1 cellular context compared by ENCODE assay signal in the genomic region with DNA sequence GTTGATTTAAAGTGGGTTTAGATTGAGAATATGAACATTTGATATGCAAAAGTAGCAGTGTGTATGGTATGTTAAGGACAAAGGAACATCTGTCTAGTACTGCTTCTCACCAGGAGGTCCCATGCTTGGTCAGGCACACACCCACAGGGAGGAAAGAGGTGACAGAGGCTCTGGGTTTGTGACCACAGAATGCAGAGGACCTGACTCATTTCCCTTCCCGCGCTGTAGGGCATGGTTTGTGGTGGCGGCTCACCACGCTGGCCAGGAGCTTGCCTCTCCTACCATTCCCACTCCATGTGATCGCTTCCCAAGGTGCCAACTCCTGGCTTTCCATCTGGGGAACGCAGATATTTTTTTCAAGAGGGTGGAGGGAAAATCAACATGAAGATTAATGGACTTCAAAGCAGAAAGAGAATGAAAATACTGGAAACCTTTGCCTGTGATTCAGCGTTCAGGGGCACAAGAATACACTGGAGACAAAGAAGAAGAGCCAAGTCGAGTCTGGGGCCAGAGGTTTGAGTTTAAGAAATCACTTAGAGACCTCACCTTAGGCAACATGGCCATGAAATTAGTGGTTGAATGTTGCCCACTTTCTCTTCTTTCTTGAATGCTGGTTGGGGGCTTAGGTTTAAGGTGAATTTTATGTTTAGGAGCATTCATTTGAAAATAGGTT.
A peak's percentile ranks its signal among the peaks of the same experiment; 100 is the strongest.
TF ChIP-seq lines count a peak whose summit lies in the region.

No MANE protein-coding gene starts in this region.

TF ChIP-seq in SK-N-SH, 30 proteins besides CTCF, POLR2A, EP300 and RAD21 (continued from another document):
- TF ChIP-seq JUND (IDR thresholded peaks at IDR 0.05): peak; percentile 57; the same call in 1 of the 2 replicates
- no peak for TF ChIP-seq CHD2 (IDR thresholded peaks at IDR 0.05; ENCODE audit: low read length, partially characterized antibody)
- TF ChIP-seq SIN3A (IDR thresholded peaks at IDR 0.05; ENCODE audit: borderline replicate concordance, low read depth, low read length): no peak
- TF ChIP-seq MXI1 (IDR thresholded peaks at IDR 0.05; ENCODE audit: low read depth, low read length): no peak
